Comparison of ENCODE assay signal across 1 cellular context in the genomic region with DNA sequence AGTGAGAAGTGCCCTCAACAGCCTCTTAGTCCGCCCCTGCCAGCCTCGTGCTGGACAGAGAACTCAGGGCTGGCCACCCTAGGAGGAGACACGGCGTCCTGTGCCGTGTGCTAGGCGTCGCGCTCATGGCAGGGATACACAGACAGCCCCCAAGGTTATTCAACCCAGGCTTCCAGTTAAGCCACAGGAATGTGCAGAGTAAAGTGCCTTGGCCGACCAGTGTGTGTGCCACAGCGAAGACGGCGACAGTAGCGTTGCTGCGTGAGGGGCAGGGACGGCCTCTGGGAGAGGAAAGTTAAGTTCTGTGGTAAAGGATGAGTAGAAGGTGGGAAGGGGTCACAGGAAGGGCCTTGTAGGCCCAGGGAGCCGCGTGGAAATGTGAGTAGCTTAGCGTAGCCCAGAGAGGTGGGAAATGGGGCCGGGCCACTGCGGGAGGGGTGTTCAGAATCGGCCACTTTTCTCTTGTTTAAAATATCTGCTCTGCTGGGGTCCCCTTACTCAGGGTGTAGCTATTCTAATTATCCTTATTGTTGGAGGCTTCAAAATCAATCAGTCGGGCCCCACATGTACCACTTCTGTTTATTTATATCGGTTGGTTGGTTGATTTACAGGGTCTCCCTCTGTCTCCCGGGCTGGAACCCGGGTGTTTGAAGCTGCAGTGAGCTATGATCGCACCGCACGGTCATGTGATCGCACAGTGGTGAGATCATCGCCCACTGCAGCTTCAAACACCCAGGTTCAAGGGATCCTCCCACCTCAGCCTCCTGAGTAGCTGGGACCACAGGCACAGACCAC.
TF ChIP-seq lines count a peak whose summit lies in the region.

No MANE protein-coding gene starts in this region.

TF ChIP-seq in H1, 55 proteins besides CTCF, POLR2A, EP300 and RAD21:
- TF ChIP-seq HDAC2 (IDR thresholded peaks at IDR 0.05; ENCODE audit: borderline replicate concordance in 1 of 2, low read depth in 2 of 2, low read length in 2 of 2) (no peak), KDM1A (IDR thresholded peaks at IDR 0.05; ENCODE audit: borderline replicate concordance, low read length) (no peak), SP4 (IDR thresholded peaks at IDR 0.05; ENCODE audit: low read length) (no peak), TEAD4 (IDR thresholded peaks at IDR 0.05; ENCODE audit: low read depth, low read length) (no peak), ZNF274 (IDR thresholded peaks at IDR 0.05; ENCODE audit: borderline replicate concordance, extremely low read depth, low read length) (no peak), NANOG (IDR thresholded peaks at IDR 0.05; ENCODE audit: insufficient read depth, low read depth, low read length, poor library complexity, severe bottlenecking) (no peak), TAF1 (IDR thresholded peaks at IDR 0.05; ENCODE audit: low read depth, low read length) (no peak), SRF (IDR thresholded peaks at IDR 0.05; ENCODE audit: low read depth, low read length) (no peak), CBX8 (IDR thresholded peaks at IDR 0.05; ENCODE audit: borderline replicate concordance, low read depth, low read length) (no peak), EGR1 (IDR thresholded peaks at IDR 0.05; ENCODE audit: borderline replicate concordance, low read depth, low read length) (no peak), NRF1 (IDR thresholded peaks at IDR 0.05; ENCODE audit: low read depth, low read length) (no peak), GTF2F1 (IDR thresholded peaks at IDR 0.05; ENCODE audit: borderline replicate concordance, low read depth, low read length) (no peak), PHF8 (conservative IDR thresholded peaks at IDR 0.05; ENCODE audit: low read depth, low read length) (no peak), EZH2 (IDR thresholded peaks at IDR 0.05; ENCODE audit: low read depth, low read length, severe bottlenecking) (no peak), BRCA1 (IDR thresholded peaks at IDR 0.05; ENCODE audit: low read depth, low read length) (no peak), SP2 (IDR thresholded peaks at IDR 0.05; ENCODE audit: low read length) (no peak)
TF ChIP-seq in H1: peak in this region for 0.
